Comparison of ENCODE assay signal across 24 cellular contexts in genomic region chr6:28756555-28756918, GRCh38.
"Had no signal": no experiment of that assay in that cellular context is flagged by ENCODE, and none has a peak within 500 bp of the region (broad histone marks: within the 10 kb centered on the region; RNA-seq: fewer than 3 reads in every experiment).

No MANE protein-coding gene starts in this region.

- H3K4me1 ChIP-seq: gastroesophageal sphincter, heart left ventricle, pancreas, psoas muscle, right atrium auricular region, upper lobe of left lung had no signal

- H3K27me3 ChIP-seq: right atrium auricular region, upper lobe of left lung had no signal

- ATAC-seq: activated CD4-positive, alpha-beta T cell treated with anti-CD3 and anti-CD28 coated beads for 36 hours; activated T-helper 17 cell treated with anti-CD3 and anti-CD28 coated beads, Interleukin-2, amount 50 U/mL, for 72 hours; gastroesophageal sphincter; heart left ventricle; left colon; natural killer cell treated with Interleukin-12 subunit alpha and Interleukin-12 subunit beta and Interleukin-15 and Interleukin-18, amount 100 ng/mL, for 72 hours; pancreas; psoas muscle had no signal

- DNase-seq: activated B cell treated with CpG ODN at 0.5 μM for 24 hours; activated CD4-positive, alpha-beta T cell treated with anti-CD3 and anti-CD28 coated beads for 36 hours; activated CD4-positive, alpha-beta T cell treated with anti-CD3 and anti-CD28 coated beads, Interleukin-2, amount 50 U/mL, for 4 hours; activated CD8-positive, alpha-beta memory T cell treated with anti-CD3 and anti-CD28 coated beads for 24 hours; activated CD8-positive, alpha-beta memory T cell treated with anti-CD3 and anti-CD28 coated beads, Interleukin-2, amount 50 U/mL, for 4 hours; activated naive CD8-positive, alpha-beta T cell treated with anti-CD3 and anti-CD28 coated beads for 36 hours; activated T-cell treated with anti-CD3 and anti-CD28 coated beads, Interleukin-2, amount 50 U/mL, for 24 hours; cerebellar nuclear complex; heart left ventricle; left colon; pancreas; psoas muscle; stimulated activated CD4-positive, alpha-beta T cell treated with anti-CD3 and anti-CD28 coated beads, Interleukin-4, amount 100 ng/mL, for 24 hours; stimulated activated naive CD4-positive, alpha-beta T cell treated with Interleukin-2 at 50 U/mL for 16 hours; T-helper 9 cell; upper lobe of left lung had no signal

- H3K9me3 Mint-ChIP-seq: activated naive CD8-positive, alpha-beta T cell treated with anti-CD3 and anti-CD28 coated beads for 36 hours; activated T-cell treated with anti-CD3 and anti-CD28 coated beads, Interleukin-2, amount 50 U/mL, for 24 hours; activated T-helper 17 cell treated with anti-CD3 and anti-CD28 coated beads, Interleukin-2, amount 50 U/mL, for 72 hours had no signal

- H3K27ac ChIP-seq: coronary artery, epithelial cell of prostate, gastroesophageal sphincter, heart left ventricle, pancreas, psoas muscle, right atrium auricular region, thoracic aorta, upper lobe of left lung had no signal

- H3K4me1 Mint-ChIP-seq: activated B cell treated with CpG ODN at 0.5 μM for 24 hours; activated CD4-positive, alpha-beta T cell treated with anti-CD3 and anti-CD28 coated beads for 36 hours; activated naive CD8-positive, alpha-beta T cell treated with anti-CD3 and anti-CD28 coated beads for 36 hours; activated T-helper 17 cell treated with anti-CD3 and anti-CD28 coated beads, Interleukin-2, amount 50 U/mL, for 72 hours; memory B cell had no signal

- H3K27ac Mint-ChIP-seq: activated B cell treated with CpG ODN at 0.5 μM for 24 hours; activated CD4-positive, alpha-beta T cell treated with anti-CD3 and anti-CD28 coated beads for 36 hours; activated naive CD8-positive, alpha-beta T cell treated with anti-CD3 and anti-CD28 coated beads for 36 hours; activated T-cell treated with anti-CD3 and anti-CD28 coated beads, Interleukin-2, amount 50 U/mL, for 24 hours; activated T-helper 17 cell treated with anti-CD3 and anti-CD28 coated beads, Interleukin-2, amount 50 U/mL, for 72 hours; memory B cell; natural killer cell treated with Interleukin-12 subunit alpha and Interleukin-12 subunit beta and Interleukin-15 and Interleukin-18, amount 100 ng/mL, for 72 hours had no signal

- H3K4me3 Mint-ChIP-seq: activated B cell treated with CpG ODN at 0.5 μM for 24 hours; activated CD4-positive, alpha-beta T cell treated with anti-CD3 and anti-CD28 coated beads for 36 hours; activated naive CD8-positive, alpha-beta T cell treated with anti-CD3 and anti-CD28 coated beads for 36 hours; activated T-cell treated with anti-CD3 and anti-CD28 coated beads, Interleukin-2, amount 50 U/mL, for 24 hours; activated T-helper 17 cell treated with anti-CD3 and anti-CD28 coated beads, Interleukin-2, amount 50 U/mL, for 72 hours; memory B cell; natural killer cell treated with Interleukin-12 subunit alpha and Interleukin-12 subunit beta and Interleukin-15 and Interleukin-18, amount 100 ng/mL, for 72 hours had no signal

- H3K9me3 ChIP-seq: pancreas, psoas muscle, right atrium auricular region, thoracic aorta had no signal

- H3K36me3 ChIP-seq: gastroesophageal sphincter, heart left ventricle, pancreas, right atrium auricular region, thoracic aorta, upper lobe of left lung had no signal

- H3K4me3 ChIP-seq: coronary artery, gastroesophageal sphincter, heart left ventricle, pancreas, psoas muscle, right atrium auricular region, thoracic aorta, upper lobe of left lung had no signal
